Comparison of ENCODE assay signal across 7 cellular contexts in genomic region chr11:71341173-71341572, GRCh38.
"Had no signal": no experiment of that assay in that cellular context is flagged by ENCODE, and none has a peak within 500 bp of the region (broad histone marks: within the 10 kb centered on the region; RNA-seq: fewer than 3 reads in every experiment).

No MANE protein-coding gene starts in this region.

- H3K36me3 ChIP-seq: HAP-1 had no signal

- H3K27ac ChIP-seq: GM23248 had no signal

- H3K9me3 ChIP-seq: HAP-1 had no signal

- ATAC-seq: HCT116 had no signal

- H2AFZ ChIP-seq: GM23248 had no signal

- H3K4me1 ChIP-seq: HAP-1 had no signal

- H3K4me3 ChIP-seq: GM23248, HAP-1 had no signal

- DNase-seq: GM23248, GOT3, H7, HFFc6, KBM-7 had no signal

- H3K9ac ChIP-seq: GM23248 had no signal
